In the genomic region with DNA sequence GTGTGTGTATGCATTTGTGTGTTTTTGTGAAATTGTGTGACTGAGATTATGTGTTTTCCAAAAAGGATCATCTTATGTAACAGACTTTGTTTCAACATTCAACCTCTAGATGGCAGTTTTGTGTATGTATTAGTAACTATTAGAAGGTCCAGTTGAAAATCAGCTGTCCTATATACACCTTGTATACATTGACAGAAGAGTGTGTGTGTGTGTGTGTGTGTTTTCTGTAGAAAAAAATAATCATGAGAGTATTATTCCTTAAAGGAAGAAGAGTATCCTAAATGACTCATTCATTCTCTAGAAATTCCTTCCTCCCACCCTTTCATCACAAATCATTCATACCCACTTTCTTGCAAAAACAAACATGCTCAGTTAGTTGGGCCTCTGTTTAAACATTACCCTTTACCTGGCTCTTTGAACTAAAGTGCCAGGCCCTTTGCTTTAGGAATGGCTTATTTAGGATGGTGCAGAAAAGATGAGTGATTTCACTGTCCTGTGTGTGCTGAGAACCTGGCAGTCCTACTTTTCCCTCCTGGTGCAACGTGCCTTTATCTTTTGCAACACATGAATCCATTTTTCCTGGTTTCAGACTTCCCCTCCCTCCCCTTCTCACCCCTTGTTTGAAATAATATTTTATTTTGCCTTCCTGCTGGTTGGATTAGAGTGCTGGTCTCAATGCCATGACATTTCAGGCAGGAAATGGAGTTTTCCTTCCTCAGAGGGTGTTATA, we compare ENCODE assay signal across 8 cellular contexts.
A peak's percentile ranks its signal among the peaks of the same experiment; 100 is the strongest.
DNase-seq lines count a peak whose midpoint lies in the region; ATAC-seq and FAIRE-seq lines count a peak whose summit lies in the region.

No MANE protein-coding gene starts in this region.

- peaks cover 41% of the 10 kb centered on the region for H3K4me1 Mint-ChIP-seq in activated T-cell treated with anti-CD3 and anti-CD28 coated beads, Interleukin-2, amount 50 U/mL, for 24 hours (ENCODE audit: low read depth)

- no peaks in the 10 kb centered on the region for H3K9me3 Mint-ChIP-seq in activated T-cell treated with anti-CD3 and anti-CD28 coated beads, Interleukin-2, amount 50 U/mL, for 24 hours

- no peak overlapping the region for H3K4me3 ChIP-seq in small intestine (ENCODE audit: low read depth in 1 of 2, low read length in 2 of 2)

- no peak overlapping the region for H3K4me3 Mint-ChIP-seq in activated T-cell treated with anti-CD3 and anti-CD28 coated beads, Interleukin-2, amount 50 U/mL, for 24 hours

- peaks cover 3 to 7% of the 10 kb centered on the region in 2 donors for H3K4me1 ChIP-seq in small intestine (ENCODE audit: control insufficient read depth in 2 of 2, insufficient read depth in 1 of 2, low read depth in 1 of 2, low read length in 1 of 2)

- DNase-seq in DMS 273 treated with DMSO at 0.1 percent for 48 hours (lab: John Stamatoyannopoulos, UW) (peak; percentile 34), M059J (ENCODE audit: low read depth) (peak; percentile 49), glomerular visceral epithelial cell (ENCODE audit: extremely low spot score) (peak; percentile 36), small intestine (peak; percentile 49)
- DNase-seq in activated T-cell treated with anti-CD3 and anti-CD28 coated beads, Interleukin-2, amount 50 U/mL, for 24 hours = no peak

- WGBS in small intestine, 3 donors = 67 to 93% (median 93%) methylated on average over 1 of the region's 1 CpG

- H3K36me3 Mint-ChIP-seq in activated T-cell treated with anti-CD3 and anti-CD28 coated beads, Interleukin-2, amount 50 U/mL, for 24 hours (ENCODE audit: low read depth) = peaks cover 8% of the 10 kb centered on the region

- no peak overlapping the region for H3K27ac ChIP-seq in small intestine (ENCODE audit: low read depth in 1 of 2, low read length in 1 of 2)

- peak; percentile 76 for ATAC-seq in GM21447 (IDR thresholded peaks at IDR 0.05; ENCODE audit: unreplicated experiment)
- no peak for ATAC-seq in HG02642 (IDR thresholded peaks at IDR 0.05; ENCODE audit: poor library complexity, unreplicated experiment)

- FAIRE-seq in TTC549 (lab: Jason Lieb, UNC) (peak; percentile 73), small intestine (lab: Jason Lieb, UNC) (peak; percentile 30)

- H3K9me3 ChIP-seq in small intestine (ENCODE audit: control insufficient read depth, low read depth) = no peaks in the 10 kb centered on the region

- H3K27me3 ChIP-seq in small intestine (ENCODE audit: control insufficient read depth in 2 of 2, insufficient read depth in 2 of 2, low read length in 2 of 2) = no peaks in the 10 kb centered on the region

- H3K27me3 Mint-ChIP-seq in activated T-cell treated with anti-CD3 and anti-CD28 coated beads, Interleukin-2, amount 50 U/mL, for 24 hours = no peaks in the 10 kb centered on the region

- no peak overlapping the region for H3K27ac Mint-ChIP-seq in activated T-cell treated with anti-CD3 and anti-CD28 coated beads, Interleukin-2, amount 50 U/mL, for 24 hours

- no peaks in the 10 kb centered on the region for H3K36me3 ChIP-seq in small intestine (ENCODE audit: control insufficient read depth in 2 of 2, insufficient read depth in 2 of 2, low read length in 2 of 2)
